In the genomic region with DNA sequence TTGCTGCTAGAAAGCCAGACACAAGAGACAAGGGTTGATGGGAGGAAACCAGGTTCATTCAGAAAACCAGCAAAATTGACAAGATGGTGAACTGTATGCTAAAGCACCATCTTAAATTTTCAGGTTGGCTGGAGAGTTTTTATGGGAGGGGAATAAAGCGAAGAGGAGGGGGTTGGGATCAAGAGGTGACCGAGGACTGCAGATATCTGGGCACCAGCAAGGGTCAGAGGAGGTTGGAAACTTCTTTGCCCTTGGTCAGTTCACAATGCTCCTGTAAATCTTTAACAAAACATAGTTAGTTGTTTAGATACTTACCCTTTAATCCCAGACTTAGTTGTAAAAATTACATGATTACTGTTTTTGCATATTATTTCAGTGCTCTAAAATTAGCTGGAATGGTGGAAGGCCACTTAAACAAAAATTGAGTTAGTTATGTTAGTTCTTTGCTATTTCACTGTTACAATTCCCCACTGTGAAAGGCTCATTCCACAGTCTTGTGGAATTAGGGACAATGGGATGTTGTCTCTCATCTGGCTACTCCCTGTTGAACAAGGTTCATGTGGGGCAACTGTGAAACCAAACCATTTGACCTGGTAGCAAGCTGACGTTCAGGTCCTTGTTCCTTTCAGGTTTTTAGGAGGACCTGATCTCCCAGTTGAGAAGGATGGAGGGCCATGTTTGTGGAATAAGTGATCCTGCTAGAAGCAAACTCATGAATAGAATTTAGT, we compare ENCODE assay signal across 25 cellular contexts. TPM values are rescaled to one million over a fixed set of nuclear protein-coding genes. Genes with fewer than 3 reads are reported as not detected.
"Had no signal": no experiment of that assay in that cellular context is flagged by ENCODE, and none has a peak within 500 bp of the region (broad histone marks: within the 10 kb centered on the region; RNA-seq: fewer than 3 reads in every experiment).

No MANE protein-coding gene starts in this region.

- H3K9me3 Mint-ChIP-seq: natural killer cell; stimulated activated naive B cell treated with anti-CD40 and anti-IgM and Interleukin-4, amounts not matched to agents 10 μg/mL and 1 μg/mL and 100 μg/mL, for 72 hours had no signal

- H3K9me3 ChIP-seq: lower lobe of right lung, ovary, right atrium auricular region, stomach, testis, thyroid gland, transverse colon, upper lobe of left lung, vagina had no signal

- H3K4me1 Mint-ChIP-seq: natural killer cell; stimulated activated naive B cell treated with anti-CD40 and anti-IgM and Interleukin-4, amounts not matched to agents 10 μg/mL and 1 μg/mL and 100 μg/mL, for 72 hours had no signal

- DNase-seq: islet precursor cell; left ventricle myocardium superior; lower lobe of right lung; mammary epithelial cell; mesenchymal stem cell; natural killer cell; ovary; stimulated activated CD4-positive, alpha-beta T cell treated with anti-CD3 and anti-CD28 coated beads, Interleukin-12 subunit alpha, Interleukin-12 subunit beta, amount 100 ng/mL, for 4 hours; stimulated activated CD4-positive, alpha-beta T cell treated with anti-CD3 and anti-CD28 coated beads, Interleukin-15, amount 100 ng/mL, for 24 hours; stimulated activated CD4-positive, alpha-beta T cell treated with anti-CD3 and anti-CD28 coated beads, Interleukin-2, amount 100 ng/mL, for 24 hours; stimulated activated CD4-positive, alpha-beta T cell treated with anti-CD3 and anti-CD28 coated beads, Interleukin-4, amount 100 ng/mL, for 1 hour; stimulated activated naive B cell treated with anti-CD40 and anti-IgM and Interleukin-4, amounts not matched to agents 10 μg/mL and 1 μg/mL and 100 μg/mL, for 72 hours; stimulated activated naive CD8-positive, alpha-beta T cell treated with anti-CD3 and anti-CD28 coated beads, Interleukin-15, Interleukin-2, amounts not matched to agents 100 U/mL and 50 U/mL, for 24 hours; stomach; testis; thyroid gland; transverse colon; upper lobe of left lung had no signal

- H3K36me3 Mint-ChIP-seq: natural killer cell; stimulated activated naive B cell treated with anti-CD40 and anti-IgM and Interleukin-4, amounts not matched to agents 10 μg/mL and 1 μg/mL and 100 μg/mL, for 72 hours had no signal

- H3K4me1 ChIP-seq: lower lobe of right lung, right atrium auricular region, stomach, testis, thyroid gland, transverse colon, upper lobe of left lung, vagina had no signal

- H3K4me3 ChIP-seq: hepatocyte, lower lobe of right lung, ovary, right atrium auricular region, skin epidermis, stomach, testis, thyroid gland, transverse colon, upper lobe of left lung, vagina had no signal

- H3K36me3 ChIP-seq: lower lobe of right lung, ovary, right atrium auricular region, stomach, thyroid gland, transverse colon, upper lobe of left lung, vagina had no signal

- H3K27ac ChIP-seq: hepatocyte, lower lobe of right lung, ovary, right atrium auricular region, skin epidermis, stomach, testis, thyroid gland, transverse colon, upper lobe of left lung, vagina had no signal

- H3K4me3 Mint-ChIP-seq: natural killer cell; stimulated activated naive B cell treated with anti-CD40 and anti-IgM and Interleukin-4, amounts not matched to agents 10 μg/mL and 1 μg/mL and 100 μg/mL, for 72 hours had no signal

- H3K27ac Mint-ChIP-seq: natural killer cell; progenitor cell of endocrine pancreas; stimulated activated naive B cell treated with anti-CD40 and anti-IgM and Interleukin-4, amounts not matched to agents 10 μg/mL and 1 μg/mL and 100 μg/mL, for 72 hours had no signal

- ATAC-seq: left ventricle myocardium superior; lower lobe of right lung; natural killer cell; sciatic nerve; stimulated activated naive B cell treated with anti-CD40 and anti-IgM and Interleukin-4, amounts not matched to agents 10 μg/mL and 1 μg/mL and 100 μg/mL, for 72 hours; stimulated activated naive CD8-positive, alpha-beta T cell treated with anti-CD3 and anti-CD28 coated beads, Interleukin-15, Interleukin-2, amounts not matched to agents 100 U/mL and 50 U/mL, for 24 hours had no signal

- H3K27me3 ChIP-seq: hepatocyte, ovary, right atrium auricular region, stomach, testis, thyroid gland, transverse colon, upper lobe of left lung, vagina had no signal

RNA-seq across cellular contexts. Expression of gene PRRG4, which starts 32.3 kb away (rescaled TPM):
- polyA plus RNA-seq: neural cell had no signal
